In the genomic region with DNA sequence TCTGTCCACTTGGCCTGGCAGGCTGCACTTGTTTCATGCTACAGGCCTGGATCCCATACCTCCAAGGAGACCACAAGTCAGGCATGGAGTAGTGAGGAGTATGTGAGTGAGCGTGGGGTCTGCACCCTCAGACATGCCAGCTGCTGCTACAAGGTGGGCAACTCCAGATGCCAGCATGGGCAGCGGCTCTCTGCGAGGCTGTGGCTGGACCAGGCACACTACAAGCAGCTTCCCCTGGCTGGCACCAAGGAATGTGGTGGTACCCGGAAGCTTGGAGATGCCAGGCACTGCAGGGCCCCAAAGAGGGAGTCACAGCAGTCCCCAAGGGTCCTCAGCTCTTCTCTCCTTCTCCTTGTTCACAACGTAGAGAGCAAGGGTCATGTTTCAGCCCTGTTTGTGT, we compare ENCODE assay signal across 1 cellular context.
TF ChIP-seq lines count a peak whose summit lies in the region.

No MANE protein-coding gene starts in this region.

TF ChIP-seq in H1, 55 proteins besides CTCF, POLR2A, EP300 and RAD21:
- no peak for TF ChIP-seq ASH2L (IDR thresholded peaks at IDR 0.05; ENCODE audit: low read length)
